ENCODE assay signal across 12 cellular contexts in the genomic region with DNA sequence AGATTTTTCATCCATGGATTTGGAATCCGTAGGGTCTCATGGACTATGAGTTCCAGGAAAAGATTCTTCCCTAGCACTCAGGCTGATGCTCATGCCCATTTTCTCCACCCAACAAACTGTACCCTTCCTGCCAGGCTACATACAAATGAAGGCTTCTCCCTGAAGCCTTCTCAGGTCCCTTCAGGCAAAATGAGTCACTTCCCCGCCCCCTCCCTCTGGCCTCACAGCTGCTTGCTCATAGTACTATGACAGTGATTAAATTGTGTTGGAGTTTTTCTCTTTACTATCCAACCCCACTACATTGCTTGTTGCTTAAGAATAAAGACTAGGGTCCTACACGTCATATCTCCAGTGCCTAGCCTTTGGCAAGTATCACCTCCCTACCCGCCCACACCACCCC.
DNase-seq lines count a peak whose midpoint lies in the region; ATAC-seq and TF ChIP-seq lines count a peak whose summit lies in the region.
"Had no signal": no experiment of that assay in that cellular context is flagged by ENCODE, and none has a peak within 500 bp of the region (broad histone marks: within the 10 kb centered on the region; RNA-seq: fewer than 3 reads in every experiment).

No MANE protein-coding gene starts in this region.

- CTCF ChIA-PET in activated CD8-positive, alpha-beta T cell treated with anti-CD3 and anti-CD28 coated beads for 36 hours (lab: Charles Lee), result interaction anchor here (1.0 kb wide), 1 partner anchor 26 kb away, joined by 3 read pairs; no protein-coding TSS in a partner anchor
- CTCF ChIA-PET in activated CD8-positive, alpha-beta T cell treated with anti-CD3 and anti-CD28 coated beads, Interleukin-2, amount 10 ng/mL, durations not matched to agents 7 days and 5 days (lab: Charles Lee), result no interaction called here
- CTCF ChIA-PET in RWPE1 (lab: Yijun Ruan, JAX), result interaction anchor here (1.1 kb wide), 1 partner anchor 105 kb away, joined by 3 read pairs; no protein-coding TSS in a partner anchor

- H3K36me3 Mint-ChIP-seq in activated CD8-positive, alpha-beta T cell treated with anti-CD3 and anti-CD28 coated beads for 36 hours (ENCODE audit: low read depth), result no peaks in the 10 kb centered on the region
- no peaks in the 10 kb centered on the region for H3K36me3 Mint-ChIP-seq in activated CD8-positive, alpha-beta T cell treated with anti-CD3 and anti-CD28 coated beads, Interleukin-2, amount 10 ng/mL, durations not matched to agents 7 days and 5 days (ENCODE audit: low read depth)

- peaks cover 0 to 10% (median 0%) of the 10 kb centered on the region in 4 donors for H3K27me3 ChIP-seq in esophagus squamous epithelium

- no peak for TF ChIP-seq CTCF in activated CD8-positive, alpha-beta T cell treated with anti-CD3 and anti-CD28 coated beads for 36 hours (IDR thresholded peaks at IDR 0.05)
- TF ChIP-seq CTCF in RWPE1 (conservative IDR thresholded peaks at IDR 0.05; ENCODE audit: low read depth) (no peak), esophagus squamous epithelium (IDR thresholded peaks at IDR 0.05) (no peak)

- 62 to 83% methylated on average over 2 to 3 of the region's 4 CpGs for WGBS in esophagus squamous epithelium, 2 donors

- H3K4me1 ChIP-seq in esophagus squamous epithelium, result no peaks in the 10 kb centered on the region

- no peaks in the 10 kb centered on the region for H3K9me3 Mint-ChIP-seq in activated CD8-positive, alpha-beta T cell treated with anti-CD3 and anti-CD28 coated beads for 36 hours
- no peaks in the 10 kb centered on the region for H3K9me3 Mint-ChIP-seq in activated CD8-positive, alpha-beta T cell treated with anti-CD3 and anti-CD28 coated beads, Interleukin-2, amount 10 ng/mL, durations not matched to agents 7 days and 5 days (ENCODE audit: insufficient read depth)

- no peak overlapping the region for H3K27ac ChIP-seq in RWPE1
- no peak overlapping the region for H3K27ac ChIP-seq in esophagus squamous epithelium

- H3K36me3 ChIP-seq in esophagus squamous epithelium, result no peaks in the 10 kb centered on the region

- no peaks in the 10 kb centered on the region for H3K9me3 ChIP-seq in esophagus squamous epithelium

- peak; percentile 55 for DNase-seq in activated CD8-positive, alpha-beta T cell treated with anti-CD3 and anti-CD28 coated beads for 36 hours
- no peak for DNase-seq in activated CD8-positive, alpha-beta T cell treated with anti-CD3 and anti-CD28 coated beads, Interleukin-2, amount 10 ng/mL, durations not matched to agents 7 days and 5 days
- DNase-seq in RWPE1 (ENCODE audit: low spot score), result peak; percentile 56
- peak; percentile 34 for DNase-seq in fibroblast of gingiva (ENCODE audit: low read depth)
- DNase-seq in stimulated activated CD8-positive, alpha-beta memory T cell treated with anti-CD3 and anti-CD28 coated beads, Interleukin-12 subunit alpha, Interleukin-12 subunit beta, amount 100 ng/mL, for 24 hours (ENCODE audit: extremely low read depth), result peak; percentile 1
- DNase-seq in hypothalamus (lab: John Stamatoyannopoulos, UW), result no peak
- no peak for DNase-seq in esophagus squamous epithelium (lab: John Stamatoyannopoulos, UW)
- DNase-seq in DMS153 treated with DMSO at 0.1 percent for 48 hours (lab: John Stamatoyannopoulos, UW; ENCODE audit: unreplicated experiment), result no peak
- DNase-seq: NCI-H1092 treated with DMSO at 0.1 percent for 48 hours, nucleus accumbens had no signal

- ATAC-seq in activated CD8-positive, alpha-beta T cell treated with anti-CD3 and anti-CD28 coated beads for 36 hours, result peak; percentile 60
- no peak for ATAC-seq in activated CD8-positive, alpha-beta T cell treated with anti-CD3 and anti-CD28 coated beads, Interleukin-2, amount 10 ng/mL, durations not matched to agents 7 days and 5 days
- ATAC-seq: activated CD4-positive, CD25-positive, alpha-beta regulatory T cell treated with anti-CD3 and anti-CD28 coated beads, Interleukin-2, amount 50 U/mL, for 24 hours; GM12878 had no signal

- intact Hi-C loops in activated CD8-positive, alpha-beta T cell treated with anti-CD3 and anti-CD28 coated beads for 36 hours (cut with micrococcal nuclease), result no loop called here
- intact Hi-C loops in esophagus squamous epithelium (cut with DNase I), result no loop called here

- H3K27me3 Mint-ChIP-seq in activated CD8-positive, alpha-beta T cell treated with anti-CD3 and anti-CD28 coated beads for 36 hours, result peaks cover 5% of the 10 kb centered on the region
- H3K27me3 Mint-ChIP-seq in activated CD8-positive, alpha-beta T cell treated with anti-CD3 and anti-CD28 coated beads, Interleukin-2, amount 10 ng/mL, durations not matched to agents 7 days and 5 days (ENCODE audit: low read depth), result no peaks in the 10 kb centered on the region

- no peak overlapping the region for H3K27ac Mint-ChIP-seq in activated CD8-positive, alpha-beta T cell treated with anti-CD3 and anti-CD28 coated beads for 36 hours
- no peak overlapping the region for H3K27ac Mint-ChIP-seq in activated CD8-positive, alpha-beta T cell treated with anti-CD3 and anti-CD28 coated beads, Interleukin-2, amount 10 ng/mL, durations not matched to agents 7 days and 5 days

- no peak overlapping the region for H3K4me3 ChIP-seq in esophagus squamous epithelium
- H3K4me3 ChIP-seq: GM12878 had no signal

- TF ChIP-seq POLR2A in esophagus squamous epithelium (IDR thresholded peaks at IDR 0.05), result no peak

- POLR2A ChIA-PET in activated CD8-positive, alpha-beta T cell treated with anti-CD3 and anti-CD28 coated beads for 36 hours (lab: Charles Lee), result no interaction called here
- POLR2A ChIA-PET in activated CD8-positive, alpha-beta T cell treated with anti-CD3 and anti-CD28 coated beads, Interleukin-2, amount 10 ng/mL, durations not matched to agents 7 days and 5 days (lab: Charles Lee), result no interaction called here
- POLR2A ChIA-PET in RWPE1 (lab: Yijun Ruan, JAX; ENCODE audit: low non-redundant PET), result no interaction called here

- peaks cover 3% of the 10 kb centered on the region for H3K4me1 Mint-ChIP-seq in activated CD8-positive, alpha-beta T cell treated with anti-CD3 and anti-CD28 coated beads for 36 hours (ENCODE audit: low read depth)
- no peaks in the 10 kb centered on the region for H3K4me1 Mint-ChIP-seq in activated CD8-positive, alpha-beta T cell treated with anti-CD3 and anti-CD28 coated beads, Interleukin-2, amount 10 ng/mL, durations not matched to agents 7 days and 5 days (ENCODE audit: low read depth)

- no peak overlapping the region for H3K4me3 Mint-ChIP-seq in activated CD8-positive, alpha-beta T cell treated with anti-CD3 and anti-CD28 coated beads for 36 hours
- H3K4me3 Mint-ChIP-seq in activated CD8-positive, alpha-beta T cell treated with anti-CD3 and anti-CD28 coated beads, Interleukin-2, amount 10 ng/mL, durations not matched to agents 7 days and 5 days, result no peak overlapping the region

Comparison
In these comparisons a context has a peak if more than half of its experiments do, and no peak if none do; other contexts are left out.
1. DNase-seq: peak in activated CD8-positive, alpha-beta T cell treated with anti-CD3 and anti-CD28 coated beads for 36 hours (single experiment), RWPE1 (single experiment), fibroblast of gingiva (single experiment) and stimulated activated CD8-positive, alpha-beta memory T cell treated with anti-CD3 and anti-CD28 coated beads, Interleukin-12 subunit alpha, Interleukin-12 subunit beta, amount 100 ng/mL, for 24 hours (single experiment); none in activated CD8-positive, alpha-beta T cell treated with anti-CD3 and anti-CD28 coated beads, Interleukin-2, amount 10 ng/mL, durations not matched to agents 7 days and 5 days (single experiment), hypothalamus (0 of 51), esophagus squamous epithelium (single experiment) and DMS153 treated with DMSO at 0.1 percent for 48 hours (single experiment).